Comparison of ENCODE assay signal across 13 cellular contexts in the genomic region with DNA sequence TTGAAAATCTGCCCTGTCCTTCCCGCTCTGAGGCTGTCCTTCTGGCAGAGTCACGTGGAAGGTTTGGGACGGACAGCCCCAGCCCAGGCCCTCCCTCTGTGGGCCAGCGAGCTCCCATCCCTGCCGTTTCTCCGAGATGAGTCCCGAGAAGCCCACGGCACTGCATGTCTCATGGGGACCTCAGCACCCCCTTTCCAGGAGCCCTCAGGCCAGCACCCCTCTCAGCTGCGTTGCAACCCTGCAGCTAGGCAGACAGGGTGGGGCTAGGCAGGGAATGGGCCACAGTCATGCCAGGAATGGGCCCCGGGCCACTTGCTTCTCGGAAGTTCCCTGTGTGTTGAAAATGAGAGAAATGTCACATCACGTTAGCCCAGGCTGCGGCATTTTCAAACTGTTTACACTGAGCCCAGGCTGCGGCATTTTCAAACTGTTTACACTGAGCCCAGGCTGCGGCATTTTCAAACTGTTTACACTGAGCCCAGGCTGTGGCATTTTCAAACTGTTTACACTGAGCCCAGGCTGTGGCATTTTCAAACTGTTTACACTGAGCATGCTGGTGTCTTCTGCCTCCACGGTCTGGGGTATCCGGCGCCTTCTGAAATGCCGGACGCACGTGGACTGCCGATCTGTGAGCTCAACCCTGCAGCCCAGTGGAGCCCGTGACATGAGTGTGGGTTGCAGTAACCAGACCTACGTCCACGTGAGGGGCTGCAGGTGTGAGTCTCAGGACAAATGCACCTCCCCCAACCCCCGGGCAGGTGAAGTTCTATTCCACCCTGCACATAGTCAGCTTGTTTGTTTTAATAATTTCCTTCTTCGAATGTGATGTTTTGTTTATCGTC. TPM values are rescaled to one million over a fixed set of nuclear protein-coding genes. Genes with fewer than 3 reads are reported as not detected.
DNase-seq lines count a peak whose midpoint lies in the region; ATAC-seq and TF ChIP-seq lines count a peak whose summit lies in the region.
"Had no signal": no experiment of that assay in that cellular context is flagged by ENCODE, and none has a peak within 500 bp of the region (broad histone marks: within the 10 kb centered on the region; RNA-seq: fewer than 3 reads in every experiment).

No MANE protein-coding gene starts in this region.

- H2AFZ ChIP-seq in IMR-90 (replicated peaks; ENCODE audit: low read length, poor library complexity) = peak overlapping the region; percentile 88
- H2AFZ ChIP-seq: neural progenitor cell had no signal

- H3K79me1 ChIP-seq in IMR-90 (ENCODE audit: low read depth in 1 of 2, low read length in 2 of 2) = peaks cover 41 to 70% of the 10 kb centered on the region in 2 experiments

- H3K36me3 ChIP-seq in IMR-90 (ENCODE audit: control insufficient read depth, insufficient read depth, low read length) (peaks cover 29% of the 10 kb centered on the region), thoracic aorta (no peaks in the 10 kb centered on the region)
- H3K36me3 ChIP-seq in CD8-positive, alpha-beta T cell (ENCODE audit: insufficient read depth, low read length) = no peaks in the 10 kb centered on the region
- H3K36me3 ChIP-seq: neural progenitor cell had no signal

- peak overlapping the region; percentile 98 for H3K4ac ChIP-seq in IMR-90 (ENCODE audit: low read depth, low read length)

- in situ Hi-C loops in IMR-90 (cut with MboI; ENCODE audit: low sequenced_read_pairs) (no loop called here), GM13976 (cut with MboI; ENCODE audit: low sequenced_read_pairs, unreplicated experiment) (no loop called here)

- H3K4me1 ChIP-seq in IMR-90 (ENCODE audit: control insufficient read depth, insufficient read depth, low read length) (peaks cover 53% of the 10 kb centered on the region), thoracic aorta (ENCODE audit: control insufficient read depth in 1 of 2, low read depth in 2 of 2) (peaks cover 51 to 67% of the 10 kb centered on the region in 2 donors)
- no peaks in the 10 kb centered on the region for H3K4me1 ChIP-seq in CD8-positive, alpha-beta T cell (ENCODE audit: insufficient read depth, low read length)
- H3K4me1 ChIP-seq: neural progenitor cell had no signal

- peak overlapping the region; percentile 73 to 87 for H4K8ac ChIP-seq in IMR-90 (ENCODE audit: low read depth in 2 of 2, low read length in 2 of 2)

- no TSS peak for BruUV-seq in IMR-90 (replicated peaks; lab: Mats Ljungman, UMichigan)

- no peaks in the 10 kb centered on the region for H3K9me3 Mint-ChIP-seq in CD8-positive, alpha-beta T cell
- H3K9me3 Mint-ChIP-seq in activated T-cell treated with anti-CD3 and anti-CD28 coated beads, Interleukin-2, amount 50 U/mL, for 24 hours = no peaks in the 10 kb centered on the region
- H3K9me3 Mint-ChIP-seq: activated T-cell treated with anti-CD3 and anti-CD28 coated beads, Interleukin-2, amount 50 U/mL, for 4 hours had no signal

- no peak for TF ChIP-seq RAD21 in IMR-90 (IDR thresholded peaks at IDR 0.05; ENCODE audit: low read length)

- H2AK9ac ChIP-seq in IMR-90 (replicated peaks; ENCODE audit: low read depth, low read length, poor library complexity) = peak overlapping the region; percentile 100

- peaks cover 20% of the 10 kb centered on the region for H4K20me1 ChIP-seq in IMR-90 (ENCODE audit: insufficient read depth, low read length)

- H3K9ac ChIP-seq in IMR-90 (ENCODE audit: low read depth, low read length) = peak overlapping the region; percentile 53
- H3K9ac ChIP-seq: neural progenitor cell had no signal

- H3K56ac ChIP-seq in IMR-90 (ENCODE audit: extremely low read depth, insufficient read depth, low read length) = peak overlapping the region; percentile 76

- H3K14ac ChIP-seq in IMR-90 (replicated peaks; ENCODE audit: low read depth, low read length) = peak overlapping the region; percentile 96

- no peaks in the 10 kb centered on the region for H3K27me3 ChIP-seq in IMR-90 (ENCODE audit: control insufficient read depth, insufficient read depth, low read length)
- no peaks in the 10 kb centered on the region for H3K27me3 ChIP-seq in thoracic aorta (replicated peaks; ENCODE audit: insufficient read depth)
- no peaks in the 10 kb centered on the region for H3K27me3 ChIP-seq in CD8-positive, alpha-beta T cell (ENCODE audit: insufficient read depth, low read length)
- H3K27me3 ChIP-seq: neural progenitor cell had no signal

- peak overlapping the region; percentile 98 for H4K91ac ChIP-seq in IMR-90 (ENCODE audit: insufficient read depth, low read depth, low read length)

- no peaks in the 10 kb centered on the region for H3K9me3 ChIP-seq in IMR-90 (ENCODE audit: control insufficient read depth, insufficient read depth, low read length)
- no peaks in the 10 kb centered on the region for H3K9me3 ChIP-seq in thoracic aorta
- no peaks in the 10 kb centered on the region for H3K9me3 ChIP-seq in CD8-positive, alpha-beta T cell (ENCODE audit: low read length)

- CTCF ChIA-PET in IMR-90 (lab: Yijun Ruan, JAX) = no interaction called here
- CTCF ChIA-PET in CD8-positive, alpha-beta T cell (lab: Charles Lee) = interaction anchor here (0.7 kb wide), 1 partner anchor 173 kb away, joined by 3 read pairs; no protein-coding TSS in a partner anchor

- peak overlapping the region; percentile 99 for H4K5ac ChIP-seq in IMR-90 (ENCODE audit: low read depth, low read length)

- no peak overlapping the region for H3K4me3 ChIP-seq in IMR-90 (ENCODE audit: insufficient read depth, low read depth, low read length)
- H3K4me3 ChIP-seq in thoracic aorta = peak overlapping the region; percentile 65
- no peak overlapping the region for H3K4me3 ChIP-seq in CD8-positive, alpha-beta T cell (ENCODE audit: low read depth, low read length)
- H3K4me3 ChIP-seq: neural progenitor cell had no signal

- H3K27ac Mint-ChIP-seq in CD8-positive, alpha-beta T cell = no peak overlapping the region
- no peak overlapping the region for H3K27ac Mint-ChIP-seq in activated T-cell treated with anti-CD3 and anti-CD28 coated beads, Interleukin-2, amount 50 U/mL, for 24 hours
- H3K27ac Mint-ChIP-seq: neural progenitor cell had no signal

- H3K4me3 Mint-ChIP-seq in CD8-positive, alpha-beta T cell = no peak overlapping the region
- H3K4me3 Mint-ChIP-seq in activated T-cell treated with anti-CD3 and anti-CD28 coated beads, Interleukin-2, amount 50 U/mL, for 24 hours = no peak overlapping the region
- H3K4me3 Mint-ChIP-seq: activated T-cell treated with anti-CD3 and anti-CD28 coated beads, Interleukin-2, amount 50 U/mL, for 4 hours; neural progenitor cell had no signal

- H3K23ac ChIP-seq in IMR-90 (ENCODE audit: low read depth, low read length) = peak overlapping the region; percentile 93

- H2BK5ac ChIP-seq in IMR-90 (ENCODE audit: low read depth, low read length, poor library complexity, severe bottlenecking) = peak overlapping the region; percentile 96

- H3K36me3 Mint-ChIP-seq in CD8-positive, alpha-beta T cell = no peaks in the 10 kb centered on the region
- no peaks in the 10 kb centered on the region for H3K36me3 Mint-ChIP-seq in activated T-cell treated with anti-CD3 and anti-CD28 coated beads, Interleukin-2, amount 50 U/mL, for 24 hours (ENCODE audit: low read depth)

- H3K18ac ChIP-seq in IMR-90 (ENCODE audit: low read depth, low read length) = peak overlapping the region; percentile 97

- WGBS in IMR-90 (ENCODE audit: extremely low coverage in 2 of 2, insufficient read length in 1 of 2), 2 experiments = 8% methylated on average over 6 of the region's 28 CpGs; no CpG with 5 or more reads in 1 of the 2 experiments

- H2BK120ac ChIP-seq in IMR-90 (ENCODE audit: low read depth, low read length) = peak overlapping the region; percentile 98

- dilution Hi-C loops in IMR-90 (cut with HindIII; ENCODE audit: low sequenced_read_pairs, unreplicated experiment) = no loop called here

- H3K4me2 ChIP-seq in IMR-90 (ENCODE audit: low read depth, low read length) = peak overlapping the region; percentile 49
- H3K4me2 ChIP-seq: neural progenitor cell had no signal

- H3K27me3 Mint-ChIP-seq in CD8-positive, alpha-beta T cell (ENCODE audit: low read depth) = no peaks in the 10 kb centered on the region
- peaks cover 9% of the 10 kb centered on the region for H3K27me3 Mint-ChIP-seq in activated T-cell treated with anti-CD3 and anti-CD28 coated beads, Interleukin-2, amount 50 U/mL, for 24 hours

- TF ChIP-seq POLR2A in IMR-90 (IDR thresholded peaks at IDR 0.05; ENCODE audit: low read depth, low read length) = no peak

- H3K27ac ChIP-seq in IMR-90 (ENCODE audit: insufficient read depth, low read length) (peak overlapping the region; percentile 96), thoracic aorta (peak overlapping the region; percentile 88 to 96)
- H3K27ac ChIP-seq in CD8-positive, alpha-beta T cell (ENCODE audit: low read depth, low read length) = no peak overlapping the region
- H3K27ac ChIP-seq: neural progenitor cell had no signal

- ATAC-seq in IMR-90 (ENCODE audit: low read depth) (peak; percentile 69), thoracic aorta (ENCODE audit: insufficient number of reproducible peaks, low FRiP score, low read depth) (no peak), GM18861 (IDR thresholded peaks at IDR 0.05; ENCODE audit: unreplicated experiment) (no peak)
- ATAC-seq in CD8-positive, alpha-beta T cell = no peak
- ATAC-seq: activated T-cell treated with anti-CD3 and anti-CD28 coated beads, Interleukin-2, amount 50 U/mL, for 4 hours; SK-N-SH treated with all-trans-retinoic acid at 6 μM for 48 hours had no signal

- H2BK20ac ChIP-seq in IMR-90 (ENCODE audit: low read depth, low read length) = peak overlapping the region; percentile 93

- peak overlapping the region; percentile 100 for H2AK5ac ChIP-seq in IMR-90 (ENCODE audit: low read depth, low read length)

- intact Hi-C loops in IMR-90 (cut with micrococcal nuclease) = no loop called here
- intact Hi-C loops in CD8-positive, alpha-beta T cell (cut with DNase I, micrococcal nuclease) = no loop called here

- peak; percentile 71 for DNase-seq in IMR-90
- DNase-seq in epidermal melanocyte (ENCODE audit: insufficient read length, low spot score) = peak; percentile 61
- DNase-seq in medulla oblongata (ENCODE audit: extremely low spot score) = peak; percentile 59
- DNase-seq in thoracic aorta (ENCODE audit: low spot score) = no peak
- DNase-seq in GM13976 (ENCODE audit: low spot score) = no peak
- no peak for DNase-seq in CD8-positive, alpha-beta T cell
- DNase-seq in activated T-cell treated with anti-CD3 and anti-CD28 coated beads, Interleukin-2, amount 50 U/mL, for 24 hours = no peak
- DNase-seq: activated T-cell treated with anti-CD3 and anti-CD28 coated beads, Interleukin-2, amount 50 U/mL, for 4 hours; DND-41 had no signal

- H3K9me1 ChIP-seq in IMR-90 (ENCODE audit: insufficient read depth, low read length) = peaks cover 31% of the 10 kb centered on the region

- POLR2A ChIA-PET in IMR-90 (lab: Charles Lee; ENCODE audit: unreplicated experiment) = interaction anchor here (1.5 kb wide), 1 partner anchor 43 kb away, joined by 3 read pairs; a partner anchor contains a TSS
- POLR2A ChIA-PET in CD8-positive, alpha-beta T cell (lab: Charles Lee) = no interaction called here

- H3K4me1 Mint-ChIP-seq in CD8-positive, alpha-beta T cell (ENCODE audit: low read depth) = no peaks in the 10 kb centered on the region
- no peaks in the 10 kb centered on the region for H3K4me1 Mint-ChIP-seq in activated T-cell treated with anti-CD3 and anti-CD28 coated beads, Interleukin-2, amount 50 U/mL, for 24 hours (ENCODE audit: low read depth)

- H2BK15ac ChIP-seq in IMR-90 (ENCODE audit: low read depth, low read length) = peak overlapping the region; percentile 84; the same call in 2 of the 3 replicates

- TF ChIP-seq CTCF in IMR-90 (conservative IDR thresholded peaks at IDR 0.05; ENCODE audit: low read depth, low read length) (no peak), thoracic aorta (IDR thresholded peaks at IDR 0.05) (no peak), GM13976 (IDR thresholded peaks at IDR 0.05; ENCODE audit: borderline replicate concordance, control extremely low read depth, extremely low read depth, insufficient read depth, missing control alignments) (no peak)
- TF ChIP-seq CTCF in CD8-positive, alpha-beta T cell (IDR thresholded peaks at IDR 0.05) = no peak

RNA-seq across cellular contexts. Expression of a gene that starts 42.6 kb away (rescaled TPM):
- total RNA-seq in IMR-90 (2012; rRNA removed) (7.7 and 8.9 TPM in 2 replicates), thoracic aorta (100 to 1,000 TPM in 1 of 2 donors, 10 to 100 TPM in 1; 32.5 to 106 TPM)
- 36.6 and 38.2 TPM in 2 replicates for polyA plus RNA-seq in IMR-90 (2012; rRNA removed)
- 36.5 and 56.4 TPM in 2 replicates for polyA plus RNA-seq in IMR-90 (2012; cell fraction: cytosol; rRNA removed)
- polyA plus RNA-seq in IMR-90 (2012; cell fraction: nucleus; rRNA removed; ENCODE audit: low replicate concordance) = 38.9 and 55.0 TPM in 2 replicates
- total RNA-seq in CD8-positive, alpha-beta T cell = under 1 TPM; 0.14 to 0.39 TPM

RNA-seq across cellular contexts. Expression of a gene that starts 55.0 kb away (rescaled TPM):
- total RNA-seq in IMR-90 (2012; rRNA removed) (not detected in 2 replicates), thoracic aorta (not detected)
- not detected in 2 replicates for polyA plus RNA-seq in IMR-90 (2012; rRNA removed)
- polyA plus RNA-seq in IMR-90 (2012; cell fraction: cytosol; rRNA removed) = not detected in 2 replicates
- not detected in 2 replicates for polyA plus RNA-seq in IMR-90 (2012; cell fraction: nucleus; rRNA removed; ENCODE audit: low replicate concordance)
- total RNA-seq in CD8-positive, alpha-beta T cell = not detected
- total RNA-seq: activated T-cell treated with anti-CD3 and anti-CD28 coated beads, Interleukin-2, amount 50 U/mL, for 4 hours; epithelial cell of proximal tubule had no signal

Comparison
In these comparisons a context has a peak if more than half of its experiments do, and no peak if none do; other contexts are left out.
1. DNase-seq: peak in IMR-90 (single experiment), epidermal melanocyte (single experiment) and medulla oblongata (single experiment); none in thoracic aorta (single experiment), GM13976 (single experiment), CD8-positive, alpha-beta T cell (0 of 7) and activated T-cell treated with anti-CD3 and anti-CD28 coated beads, Interleukin-2, amount 50 U/mL, for 24 hours (single experiment).